Comparison of ENCODE assay signal across 1 cellular context in the genomic region with DNA sequence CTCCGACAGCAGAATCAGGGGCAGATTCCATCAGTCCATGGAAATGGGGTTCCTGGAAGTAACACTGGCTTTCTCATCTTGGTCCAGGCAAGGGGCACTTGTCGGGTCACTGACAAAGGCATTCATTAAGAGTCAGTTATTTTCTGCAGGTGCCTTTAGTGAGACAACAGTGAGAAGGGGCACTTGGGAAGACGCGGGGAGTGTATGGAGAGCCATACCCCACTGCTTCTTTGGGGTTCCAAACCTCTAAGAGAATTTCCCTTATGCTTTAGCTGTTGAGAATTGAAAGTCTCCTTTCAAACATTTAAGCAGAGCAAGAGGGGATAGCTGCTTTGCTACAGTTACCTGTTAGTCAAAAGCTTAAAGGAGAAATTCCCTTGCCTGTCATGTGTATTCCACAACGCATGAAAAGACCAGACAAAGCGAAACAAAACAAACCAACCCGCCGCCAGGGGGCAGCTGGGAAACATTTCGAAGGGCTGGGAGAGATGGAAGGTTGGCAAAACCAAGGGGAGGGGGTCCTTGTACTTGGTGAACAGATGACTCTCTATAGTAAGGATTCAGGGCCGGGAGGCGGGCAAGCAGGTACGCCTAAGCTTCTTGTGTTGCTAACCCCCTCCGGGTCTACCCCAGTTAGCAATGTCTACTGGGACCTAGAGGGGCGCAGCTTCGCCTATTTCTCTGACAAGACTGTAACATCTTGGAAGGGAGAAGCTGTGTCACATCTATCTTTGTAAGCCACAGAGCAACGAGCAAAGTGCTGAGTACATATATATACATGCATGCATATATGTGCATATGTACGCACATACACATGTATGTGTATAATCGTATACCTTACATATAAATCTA.
TF ChIP-seq lines count a peak whose summit lies in the region.

No MANE protein-coding gene starts in this region.

TF ChIP-seq in GM23338, 12 proteins besides CTCF, POLR2A, EP300 and RAD21 (continued from another document):
- TF ChIP-seq, protein P1, sequence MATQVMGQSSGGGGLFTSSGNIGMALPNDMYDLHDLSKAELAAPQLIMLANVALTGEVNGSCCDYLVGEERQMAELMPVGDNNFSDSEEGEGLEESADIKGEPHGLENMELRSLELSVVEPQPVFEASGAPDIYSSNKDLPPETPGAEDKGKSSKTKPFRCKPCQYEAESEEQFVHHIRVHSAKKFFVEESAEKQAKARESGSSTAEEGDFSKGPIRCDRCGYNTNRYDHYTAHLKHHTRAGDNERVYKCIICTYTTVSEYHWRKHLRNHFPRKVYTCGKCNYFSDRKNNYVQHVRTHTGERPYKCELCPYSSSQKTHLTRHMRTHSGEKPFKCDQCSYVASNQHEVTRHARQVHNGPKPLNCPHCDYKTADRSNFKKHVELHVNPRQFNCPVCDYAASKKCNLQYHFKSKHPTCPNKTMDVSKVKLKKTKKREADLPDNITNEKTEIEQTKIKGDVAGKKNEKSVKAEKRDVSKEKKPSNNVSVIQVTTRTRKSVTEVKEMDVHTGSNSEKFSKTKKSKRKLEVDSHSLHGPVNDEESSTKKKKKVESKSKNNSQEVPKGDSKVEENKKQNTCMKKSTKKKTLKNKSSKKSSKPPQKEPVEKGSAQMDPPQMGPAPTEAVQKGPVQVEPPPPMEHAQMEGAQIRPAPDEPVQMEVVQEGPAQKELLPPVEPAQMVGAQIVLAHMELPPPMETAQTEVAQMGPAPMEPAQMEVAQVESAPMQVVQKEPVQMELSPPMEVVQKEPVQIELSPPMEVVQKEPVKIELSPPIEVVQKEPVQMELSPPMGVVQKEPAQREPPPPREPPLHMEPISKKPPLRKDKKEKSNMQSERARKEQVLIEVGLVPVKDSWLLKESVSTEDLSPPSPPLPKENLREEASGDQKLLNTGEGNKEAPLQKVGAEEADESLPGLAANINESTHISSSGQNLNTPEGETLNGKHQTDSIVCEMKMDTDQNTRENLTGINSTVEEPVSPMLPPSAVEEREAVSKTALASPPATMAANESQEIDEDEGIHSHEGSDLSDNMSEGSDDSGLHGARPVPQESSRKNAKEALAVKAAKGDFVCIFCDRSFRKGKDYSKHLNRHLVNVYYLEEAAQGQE (IDR thresholded peaks at IDR 0.05; ENCODE audit: unreplicated experiment) = no peak
- TF ChIP-seq JUNB (IDR thresholded peaks at IDR 0.05; ENCODE audit: unreplicated experiment) (no peak), POLR2AphosphoS5 (IDR thresholded peaks at IDR 0.05; ENCODE audit: low read depth) (no peak), CREB1 (CRISPR knock-in tag; IDR thresholded peaks at IDR 0.05; ENCODE audit: low read depth) (no peak), EZH2 (IDR thresholded peaks at IDR 0.05; ENCODE audit: low read depth, unreplicated experiment) (no peak), ZNF331 (CRISPR knock-in tag; IDR thresholded peaks at IDR 0.05; ENCODE audit: low read depth) (no peak), STAT1 (IDR thresholded peaks at IDR 0.05; ENCODE audit: unreplicated experiment) (no peak)
